ENCODE assay signal across 13 cellular contexts in genomic region chr11:2812371-2812991, GRCh38.
DNase-seq lines count a peak whose midpoint lies in the region; ATAC-seq, FAIRE-seq and TF ChIP-seq lines count a peak whose summit lies in the region.
"Had no signal": no experiment of that assay in that cellular context is flagged by ENCODE, and none has a peak within 500 bp of the region (broad histone marks: within the 10 kb centered on the region; RNA-seq: fewer than 3 reads in every experiment).

No MANE protein-coding gene starts in this region.

- H2BK12ac ChIP-seq in neuronal stem cell (ENCODE audit: low read length): peak overlapping the region; percentile 86

- H3K14ac ChIP-seq in neuronal stem cell (ENCODE audit: low read length): peak overlapping the region; percentile 31

- H3K4me2 ChIP-seq in neuronal stem cell (ENCODE audit: insufficient read depth, low read length, poor library complexity, severe bottlenecking): no peak overlapping the region

- H3K4me3 ChIP-seq in fibroblast of pulmonary artery (replicated peaks; ENCODE audit: low read depth, low read length): peak overlapping the region; percentile 12
- no peak overlapping the region for H3K4me3 ChIP-seq in neuronal stem cell (ENCODE audit: low read length in 2 of 2)

- no CpG with 5 or more reads among the region's 17 CpGs for WGBS in neuronal stem cell (ENCODE audit: extremely low coverage in 2 of 2, insufficient read length in 2 of 2, insufficient replicate concordance in 1 of 2), 2 donors

- H3K4ac ChIP-seq in neuronal stem cell (ENCODE audit: low read length): no peak overlapping the region

- H4K91ac ChIP-seq in neuronal stem cell (ENCODE audit: low read depth, low read length, poor library complexity): no peak overlapping the region

- peak overlapping the region; percentile 93 for H2BK15ac ChIP-seq in neuronal stem cell (ENCODE audit: low read length)

- no peak overlapping the region for H2BK5ac ChIP-seq in neuronal stem cell (ENCODE audit: low read length)

- H3K9ac ChIP-seq in neuronal stem cell (ENCODE audit: low read depth, low read length, poor library complexity): no peak overlapping the region

- intact Hi-C loops in natural killer cell (cut with micrococcal nuclease): no loop called here

- H3K4me3 Mint-ChIP-seq in natural killer cell (peak overlapping the region; percentile 13), endothelial cell (ENCODE audit: unreplicated experiment) (no peak overlapping the region)
- H3K4me3 Mint-ChIP-seq in natural killer cell treated with Interleukin-12 subunit alpha and Interleukin-12 subunit beta and Interleukin-15 and Interleukin-18, amount 100 ng/mL, for 72 hours: no peak overlapping the region
- H3K4me3 Mint-ChIP-seq: endodermal cell had no signal

- no peak for TF ChIP-seq CTCF in natural killer cell (IDR thresholded peaks at IDR 0.05)
- no peak for TF ChIP-seq CTCF in fibroblast of pulmonary artery (IDR thresholded peaks at IDR 0.05; ENCODE audit: low read length, missing control alignments)
- no peak for TF ChIP-seq CTCF in endothelial cell (IDR thresholded peaks at IDR 0.05; ENCODE audit: unreplicated experiment)

- peaks cover 6% of the 10 kb centered on the region for H3K36me3 Mint-ChIP-seq in natural killer cell
- peaks cover 5% of the 10 kb centered on the region for H3K36me3 Mint-ChIP-seq in natural killer cell treated with Interleukin-12 subunit alpha and Interleukin-12 subunit beta and Interleukin-15 and Interleukin-18, amount 100 ng/mL, for 72 hours
- peaks cover 20% of the 10 kb centered on the region for H3K36me3 Mint-ChIP-seq in endothelial cell (ENCODE audit: low read depth, unreplicated experiment)

- H4K8ac ChIP-seq in neuronal stem cell (ENCODE audit: low read depth, low read length): no peak overlapping the region

- no peak overlapping the region for H3K23ac ChIP-seq in neuronal stem cell (ENCODE audit: low read depth, low read length, poor library complexity)

- no peak overlapping the region for H3K27ac ChIP-seq in neuronal stem cell (replicated peaks; ENCODE audit: low read length)

- peaks cover 4 to 13% of the 10 kb centered on the region in 2 donors for H3K9me3 ChIP-seq in neuronal stem cell (replicated peaks in 1 of 2; ENCODE audit: control insufficient read depth in 2 of 2, insufficient read depth in 1 of 2, low read depth in 1 of 2, low read length in 2 of 2)

- peak overlapping the region; percentile 74 for H3K18ac ChIP-seq in neuronal stem cell (ENCODE audit: low read length)

- H3K9me3 Mint-ChIP-seq in natural killer cell (peaks cover 2 to 3% of the 10 kb centered on the region in 2 donors), endothelial cell (ENCODE audit: unreplicated experiment) (peaks cover 4% of the 10 kb centered on the region)
- H3K9me3 Mint-ChIP-seq in natural killer cell treated with Interleukin-12 subunit alpha and Interleukin-12 subunit beta and Interleukin-15 and Interleukin-18, amount 100 ng/mL, for 72 hours: peaks cover 3% of the 10 kb centered on the region

- H3K36me3 ChIP-seq in neuronal stem cell (replicated peaks in 1 of 2; ENCODE audit: control insufficient read depth in 2 of 2, insufficient read depth in 2 of 2, low read length in 2 of 2): no peaks in the 10 kb centered on the region

- no peaks in the 10 kb centered on the region for H3K27me3 ChIP-seq in neuronal stem cell (ENCODE audit: control insufficient read depth in 3 of 3, insufficient read depth in 3 of 3, low read depth in 1 of 3, low read length in 3 of 3)

- no peak for DNase-seq in natural killer cell
- no peak for DNase-seq in natural killer cell treated with Interleukin-12 subunit alpha and Interleukin-12 subunit beta and Interleukin-15 and Interleukin-18, amount 100 ng/mL, for 72 hours (ENCODE audit: low spot score)
- DNase-seq in fibroblast of pulmonary artery (ENCODE audit: low read depth): peak; percentile 54
- DNase-seq in neuronal stem cell (ENCODE audit: low spot score): no peak
- DNase-seq in frontal cortex (ENCODE audit: low spot score in 2 of 2): no peak
- DNase-seq in GM19238 (ENCODE audit: insufficient read length, low spot score): no peak
- DNase-seq in endothelial cell (ENCODE audit: low spot score): no peak
- no peak for DNase-seq in ecto neural progenitor cell (ENCODE audit: low spot score)
- DNase-seq: activated T-cell treated with anti-CD3 and anti-CD28 coated beads for 4 hours; endodermal cell; NCI-H187 treated with DMSO at 0.1 percent for 48 hours; stimulated activated CD4-positive, alpha-beta T cell treated with anti-CD3 and anti-CD28 coated beads, Interleukin-2, amount 100 ng/mL, for 24 hours had no signal

- no peaks in the 10 kb centered on the region for H3K79me1 ChIP-seq in neuronal stem cell (ENCODE audit: low read depth, low read length)

- H2BK120ac ChIP-seq in neuronal stem cell (ENCODE audit: low read depth, low read length): no peak overlapping the region

- ATAC-seq in natural killer cell: no peak
- ATAC-seq in natural killer cell treated with Interleukin-12 subunit alpha and Interleukin-12 subunit beta and Interleukin-15 and Interleukin-18, amount 100 ng/mL, for 72 hours: no peak
- ATAC-seq: SK-N-SH treated with all-trans-retinoic acid at 6 μM for 48 hours had no signal

- H3K4me1 ChIP-seq in neuronal stem cell (ENCODE audit: control insufficient read depth in 2 of 2, insufficient read depth in 1 of 2, low read depth in 1 of 2, low read length in 2 of 2): peaks cover 2 to 10% of the 10 kb centered on the region in 2 donors

- H2AFZ ChIP-seq in neuronal stem cell (ENCODE audit: low read length): peak overlapping the region; percentile 65

- H3K27me3 Mint-ChIP-seq in natural killer cell (ENCODE audit: low read depth in 2 of 2) (peaks cover 34 to 45% of the 10 kb centered on the region in 2 donors), endothelial cell (ENCODE audit: unreplicated experiment) (peaks cover 13% of the 10 kb centered on the region)
- H3K27me3 Mint-ChIP-seq in natural killer cell treated with Interleukin-12 subunit alpha and Interleukin-12 subunit beta and Interleukin-15 and Interleukin-18, amount 100 ng/mL, for 72 hours: peaks cover 33 to 47% of the 10 kb centered on the region in 2 donors

- H2AK5ac ChIP-seq in neuronal stem cell (ENCODE audit: low read depth, low read length): peak overlapping the region; percentile 90

- no peak overlapping the region for H3K27ac Mint-ChIP-seq in natural killer cell
- H3K27ac Mint-ChIP-seq in natural killer cell treated with Interleukin-12 subunit alpha and Interleukin-12 subunit beta and Interleukin-15 and Interleukin-18, amount 100 ng/mL, for 72 hours: no peak overlapping the region
- no peak overlapping the region for H3K27ac Mint-ChIP-seq in endothelial cell (ENCODE audit: unreplicated experiment)
- H3K27ac Mint-ChIP-seq: endodermal cell had no signal

- FAIRE-seq in frontal cortex (lab: Jason Lieb, UNC): no peak

- peaks cover 17 to 27% of the 10 kb centered on the region in 2 donors for H3K4me1 Mint-ChIP-seq in natural killer cell
- H3K4me1 Mint-ChIP-seq in natural killer cell treated with Interleukin-12 subunit alpha and Interleukin-12 subunit beta and Interleukin-15 and Interleukin-18, amount 100 ng/mL, for 72 hours (ENCODE audit: low read depth in 2 of 2): peaks cover 9 to 14% of the 10 kb centered on the region in 2 donors
- peaks cover 11% of the 10 kb centered on the region for H3K4me1 Mint-ChIP-seq in endothelial cell (ENCODE audit: unreplicated experiment)
